9 cellular contexts compared by ENCODE assay signal in genomic region chr20:47493175-47493953, GRCh38. TPM values are rescaled to one million over a fixed set of nuclear protein-coding genes. Genes with fewer than 3 reads are reported as not detected.
DNase-seq lines count a peak whose midpoint lies in the region; ATAC-seq, FAIRE-seq and TF ChIP-seq lines count a peak whose summit lies in the region.
"Had no signal": no experiment of that assay in that cellular context is flagged by ENCODE, and none has a peak within 500 bp of the region (broad histone marks: within the 10 kb centered on the region; RNA-seq: fewer than 3 reads in every experiment).

No MANE protein-coding gene starts in this region.

- H3K27ac ChIP-seq in H1 (ENCODE audit: low read depth, low read length) (no peak overlapping the region), tibial artery (peak overlapping the region; percentile 65 to 76)

- no peaks in the 10 kb centered on the region for H3K27me3 ChIP-seq in H1 (replicated peaks in 1 of 4; ENCODE audit: control insufficient read depth in 3 of 4, extremely low read depth in 1 of 4, insufficient read depth in 3 of 4, low read length in 3 of 4)
- no peaks in the 10 kb centered on the region for H3K27me3 ChIP-seq in tibial artery

- H2AFZ ChIP-seq in H1 (ENCODE audit: low read length): peak overlapping the region; percentile 19

- H4K5ac ChIP-seq in H1 (ENCODE audit: insufficient read length, low read depth, low read length): no peak overlapping the region

- H3K9me3 ChIP-seq in H1 (ENCODE audit: insufficient read depth in 2 of 2, low read depth in 1 of 2, low read length in 1 of 2) (no peaks in the 10 kb centered on the region), tibial artery (no peaks in the 10 kb centered on the region)

- no peak overlapping the region for H3K4me3 ChIP-seq in H1 (ENCODE audit: extremely low read depth in 1 of 4, insufficient read depth in 2 of 4, low read depth in 3 of 4, low read length in 4 of 4)
- H3K4me3 ChIP-seq in tibial artery: peak overlapping the region in 1 of 2 donors; percentile 9

- no peaks in the 10 kb centered on the region for H3K36me3 ChIP-seq in H1 (ENCODE audit: control insufficient read depth in 2 of 4, insufficient read depth in 4 of 4, low read length in 3 of 4)
- H3K36me3 ChIP-seq in tibial artery: no peaks in the 10 kb centered on the region

- no peaks in the 10 kb centered on the region for H3K79me1 ChIP-seq in H1 (ENCODE audit: low read depth, low read length)

- TF ChIP-seq CTCF in H1 (IDR thresholded peaks at IDR 0.05; ENCODE audit: control extremely low read depth in 1 of 3, insufficient read depth in 1 of 3, low read depth in 1 of 3, low read length in 3 of 3) (no peak), tibial artery (IDR thresholded peaks at IDR 0.05) (no peak)

- ATAC-seq in GM18873 (IDR thresholded peaks at IDR 0.05; ENCODE audit: low FRiP score, unreplicated experiment): no peak

- H4K8ac ChIP-seq in H1 (ENCODE audit: extremely low read depth, insufficient read depth, low read length): no peak overlapping the region

- TF ChIP-seq EP300 in H1 (IDR thresholded peaks at IDR 0.05; ENCODE audit: borderline replicate concordance in 1 of 2, low read depth in 2 of 2, low read length in 2 of 2): no peak

- no peak overlapping the region for H2BK15ac ChIP-seq in H1 (ENCODE audit: low read length)

- H2BK12ac ChIP-seq in H1 (ENCODE audit: low read depth, low read length): no peak overlapping the region

- no peak overlapping the region for H2AK5ac ChIP-seq in H1 (ENCODE audit: low read depth, low read length)

- TF ChIP-seq POLR2A in H1 (IDR thresholded peaks at IDR 0.05; ENCODE audit: control extremely low read depth in 1 of 2, low read depth in 2 of 2, low read length in 2 of 2): no peak

- H4K20me1 ChIP-seq in H1 (replicated peaks in 1 of 2; ENCODE audit: control insufficient read depth in 1 of 2, insufficient read depth in 2 of 2, low read length in 2 of 2): no peaks in the 10 kb centered on the region

- whole genome bisulfite sequencing in H1 (ENCODE audit: extremely low coverage in 1 of 2, insufficient coverage in 1 of 2, insufficient read length in 1 of 2, insufficient replicate concordance in 2 of 2, low coverage in 1 of 2, low lambda C conversion rate in 2 of 2, missing lambda C conversion rate in 1 of 2), 2 experiments: 83% methylated on average over 3 of the region's 3 CpGs; no CpG with 5 or more reads in 1 of the 2 experiments

- peak overlapping the region; percentile 18 for H2BK120ac ChIP-seq in H1 (replicated peaks; ENCODE audit: low read depth, low read length)

- no peak overlapping the region for H3K4me2 ChIP-seq in H1 (ENCODE audit: insufficient read depth in 1 of 2, low read depth in 2 of 2, low read length in 2 of 2)

- no peak overlapping the region for H3K18ac ChIP-seq in H1 (ENCODE audit: extremely low read depth, low read length)

- H3K4me1 ChIP-seq in H1 (replicated peaks in 1 of 4; ENCODE audit: control insufficient read depth in 3 of 4, insufficient read depth in 4 of 4, low read length in 3 of 4) (peaks cover 0 to 8% (median 2%) of the 10 kb centered on the region in 4 experiments; a peak in 4 of 7 replicates), tibial artery (peaks cover 0 to 22% (median 17%) of the 10 kb centered on the region in 4 donors)

- H3K79me2 ChIP-seq in H1 (ENCODE audit: control insufficient read depth in 1 of 2, insufficient read depth in 2 of 2, low read length in 2 of 2): no peaks in the 10 kb centered on the region

- intact Hi-C loops in tibial artery (cut with DNase I; ENCODE audit: low total_unique reads): no loop called here

- no peak overlapping the region for H4K91ac ChIP-seq in H1 (replicated peaks; ENCODE audit: insufficient read length, low read length)

- H3K56ac ChIP-seq in H1 (replicated peaks; ENCODE audit: insufficient read length, low read depth, low read length): no peak overlapping the region

- CTCF ChIA-PET in H1 (lab: Charles Lee; ENCODE audit: partially characterized antibody): interaction anchor here (0.6 to 1.5 kb wide), 4 partner anchors 27 to 884 kb away, joined by 3 to 5 read pairs (median 4); no protein-coding TSS in a partner anchor

- DNase-seq in activated gamma-delta T cell treated with Interleukin-2 at 50 U/mL for 16 hours: peak; percentile 32
- no peak for DNase-seq in activated gamma-delta T cell (lab: John Stamatoyannopoulos, UW)
- DNase-seq in NCI-H345 (lab: John Stamatoyannopoulos, UW): peak; percentile 78
- DNase-seq in activated CD4-positive, alpha-beta T cell treated with anti-CD3 and anti-CD28 coated beads for 48 hours: peak; percentile 82
- DNase-seq in H1 (ENCODE audit: low read depth in 1 of 2, low spot score in 2 of 2): no peak
- DNase-seq in myocyte (ENCODE audit: low read depth): peak; percentile 58
- DNase-seq in tibial artery: peak; percentile 92 to 94

- H3K9ac ChIP-seq in H1 (replicated peaks in 1 of 4; ENCODE audit: extremely low read depth in 1 of 4, low read depth in 3 of 4, low read length in 3 of 4): no peak overlapping the region

- no peak overlapping the region for H2BK20ac ChIP-seq in H1 (ENCODE audit: low read length)

- FAIRE-seq in H1 (lab: Jason Lieb, UNC): no peak
- FAIRE-seq: G401.6 had no signal

- POLR2A ChIA-PET in H1 (lab: Charles Lee; ENCODE audit: partially characterized antibody): interaction anchor here (0.9 to 2.6 kb wide), 3 partner anchors 9 to 176 kb away, joined by 3 to 15 read pairs (median 4); partner anchors contain the start of gene NCOA3

- H3K23ac ChIP-seq in H1 (ENCODE audit: insufficient read length): no peak overlapping the region

- no peaks in the 10 kb centered on the region for H3K23me2 ChIP-seq in H1 (ENCODE audit: low read depth, low read length)

- no peak for TF ChIP-seq RAD21 in H1 (IDR thresholded peaks at IDR 0.05 in 1 of 2, conservative IDR thresholded peaks at IDR 0.05 in 1 of 2; ENCODE audit: low read depth in 2 of 2, low read length in 2 of 2)

- H2BK5ac ChIP-seq in H1 (ENCODE audit: low read depth, low read length): no peak overlapping the region

- H3K4ac ChIP-seq in H1 (replicated peaks; ENCODE audit: insufficient read length, low read depth, low read length): no peak overlapping the region

- no peak overlapping the region for H3K14ac ChIP-seq in H1 (ENCODE audit: insufficient read length)

TF ChIP-seq in H1, 55 proteins besides CTCF, POLR2A, EP300 and RAD21:
- no peak for TF ChIP-seq USF2 (IDR thresholded peaks at IDR 0.05; ENCODE audit: low read length)
- TF ChIP-seq RNF2 (IDR thresholded peaks at IDR 0.05; ENCODE audit: borderline replicate concordance, low read depth, low read length, missing control alignments, poor library complexity, severe bottlenecking): no peak
- no peak for TF ChIP-seq TBP (IDR thresholded peaks at IDR 0.05; ENCODE audit: low read depth, low read length)
- TF ChIP-seq NANOG (IDR thresholded peaks at IDR 0.05; ENCODE audit: insufficient read depth, low read depth, low read length, poor library complexity, severe bottlenecking): no peak
- no peak for TF ChIP-seq HDAC2 (IDR thresholded peaks at IDR 0.05; ENCODE audit: borderline replicate concordance in 1 of 2, low read depth in 2 of 2, low read length in 2 of 2)
- no peak for TF ChIP-seq KDM5A (IDR thresholded peaks at IDR 0.05; ENCODE audit: low read length)
- TF ChIP-seq TAF1 (IDR thresholded peaks at IDR 0.05; ENCODE audit: low read depth, low read length): no peak
- no peak for TF ChIP-seq E2F6 (IDR thresholded peaks at IDR 0.05)
- no peak for TF ChIP-seq RFX5 (IDR thresholded peaks at IDR 0.05; ENCODE audit: borderline replicate concordance, low read depth, low read length)
- no peak for TF ChIP-seq SAP30 (IDR thresholded peaks at IDR 0.05; ENCODE audit: insufficient read depth, insufficient replicate concordance, low read length)
- TF ChIP-seq SIRT6 (IDR thresholded peaks at IDR 0.05; ENCODE audit: low read length): no peak
- TF ChIP-seq CTBP2 (IDR thresholded peaks at IDR 0.05; ENCODE audit: borderline replicate concordance, insufficient read depth, insufficient read length, low read length): no peak
- no peak for TF ChIP-seq CHD1 (IDR thresholded peaks at IDR 0.05; ENCODE audit: low read depth, low read length)

RNA-seq across cellular contexts. Expression of gene NCOA3, which starts 8.3 kb away (rescaled TPM):
- total RNA-seq in H1 (2021; fragmentation: NEBNext Ultra II Directional; extraction: Animal tissue kit (Norgen Biotek cat#: 25700)): 21.1 and 24.7 TPM in 2 replicates
- polyA plus RNA-seq in H1 (2011; rRNA removed): 6.7 and 7.9 TPM in 2 replicates
- 10.4 TPM for polyA plus RNA-seq in H1 (2011; cell fraction: cytosol; rRNA removed)
- polyA plus RNA-seq in H1 (2011; cell fraction: nucleus; rRNA removed): 14.1 TPM
- 6.9 to 12.3 TPM (median 9.0 TPM) in 4 replicates for polyA plus RNA-seq in H1 (2012, experiment 1 of 2)
- 0.51 TPM for polyA plus RNA-seq in H1 (2012, experiment 2 of 2)
- 10.1 TPM for polyA plus RNA-seq in H1 (2013, experiment 1 of 2)
- 10.3 TPM for polyA plus RNA-seq in H1 (2013, experiment 2 of 2)
- polyA minus RNA-seq in H1 (2011; rRNA and poly(A)+ RNA removed): 34.1 and 42.0 TPM in 2 replicates
- polyA minus RNA-seq in H1 (2011; cell fraction: cytosol; rRNA and poly(A)+ RNA removed): 18.4 TPM
- 29.2 TPM for polyA minus RNA-seq in H1 (2011; cell fraction: nucleus; rRNA and poly(A)+ RNA removed)
- 10.4 and 13.6 TPM in 2 replicates for total RNA-seq in myocyte
- 5.8 TPM for polyA plus RNA-seq in myocyte (2012)

Comparison
In these comparisons a context has a peak if more than half of its experiments do, and no peak if none do; other contexts are left out.
1. DNase-seq: peak in activated gamma-delta T cell treated with Interleukin-2 at 50 U/mL for 16 hours (single experiment), NCI-H345 (single experiment), activated CD4-positive, alpha-beta T cell treated with anti-CD3 and anti-CD28 coated beads for 48 hours (single experiment), myocyte (single experiment) and tibial artery (2 of 2); none in activated gamma-delta T cell (single experiment) and H1 (0 of 2).